Comparison of ENCODE assay signal across 8 cellular contexts in genomic region chr20:48904566-48905321, GRCh38. TPM values are rescaled to one million over a fixed set of nuclear protein-coding genes. Genes with fewer than 3 reads are reported as not detected.
DNase-seq lines count a peak whose midpoint lies in the region; ATAC-seq and TF ChIP-seq lines count a peak whose summit lies in the region.

No MANE protein-coding gene starts in this region.

- H3K4me2 ChIP-seq in smooth muscle cell = no peak overlapping the region

- no peaks in the 10 kb centered on the region for H3K79me2 ChIP-seq in smooth muscle cell (ENCODE audit: low read depth)

- peak overlapping the region; percentile 36 for H3K4me3 ChIP-seq in GM06990 (replicated peaks; ENCODE audit: low read depth, low read length)
- H3K4me3 ChIP-seq in astrocyte of the spinal cord (ENCODE audit: low read depth, low read length) = no peak overlapping the region
- no peak overlapping the region for H3K4me3 ChIP-seq in iPS DF 6.9 (ENCODE audit: low read length)
- no peak overlapping the region for H3K4me3 ChIP-seq in smooth muscle cell

- no peak for ATAC-seq in HG03342 (IDR thresholded peaks at IDR 0.05; ENCODE audit: unreplicated experiment)
- ATAC-seq in GM18870 (IDR thresholded peaks at IDR 0.05; ENCODE audit: unreplicated experiment) = no peak

- H3K4me1 ChIP-seq in iPS DF 6.9 (ENCODE audit: control insufficient read depth, insufficient read depth, low read length) (peaks cover 3% of the 10 kb centered on the region; the same call in 1 of the 2 replicates), smooth muscle cell (ENCODE audit: low read depth) (no peaks in the 10 kb centered on the region)

- no peak for DNase-seq in GM06990 (ENCODE audit: extremely low read depth, insufficient read length)
- DNase-seq in MV-4-11 (lab: John Stamatoyannopoulos, UW) = peak; percentile 70
- DNase-seq in T-helper 9 cell = peak; percentile 59
- DNase-seq in astrocyte of the spinal cord (ENCODE audit: low read depth, low spot score) = peak; percentile 72
- DNase-seq in iPS DF 6.9 (ENCODE audit: low read depth, low spot score) = peak; percentile 25
- peak; percentile 1 for DNase-seq in smooth muscle cell (lab: John Stamatoyannopoulos, UW; ENCODE audit: unreplicated experiment)

- H3K9ac ChIP-seq in smooth muscle cell (ENCODE audit: low read depth) = no peak overlapping the region

- H2AFZ ChIP-seq in smooth muscle cell (ENCODE audit: low read depth) = no peak overlapping the region

- H3K36me3 ChIP-seq in GM06990 (ENCODE audit: control insufficient read depth, insufficient read depth, low read length) = no peaks in the 10 kb centered on the region
- H3K36me3 ChIP-seq in iPS DF 6.9 (ENCODE audit: control insufficient read depth, insufficient read depth, low read length) = no peaks in the 10 kb centered on the region
- H3K36me3 ChIP-seq in smooth muscle cell (ENCODE audit: low read depth) = no peaks in the 10 kb centered on the region

- H3K27ac ChIP-seq in iPS DF 6.9 (ENCODE audit: low read length) (no peak overlapping the region), smooth muscle cell (ENCODE audit: low read depth) (no peak overlapping the region)

- H3K27me3 ChIP-seq in GM06990 (replicated peaks; ENCODE audit: control insufficient read depth, insufficient read depth, low read length) (no peaks in the 10 kb centered on the region), iPS DF 6.9 (ENCODE audit: control insufficient read depth, insufficient read depth, low read length) (no peaks in the 10 kb centered on the region), smooth muscle cell (ENCODE audit: low read depth) (no peaks in the 10 kb centered on the region)

- H3F3A ChIP-seq in smooth muscle cell (ENCODE audit: low read depth) = no peaks in the 10 kb centered on the region

- H4K20me1 ChIP-seq in smooth muscle cell (ENCODE audit: low read depth) = no peaks in the 10 kb centered on the region

- WGBS in iPS DF 6.9 (ENCODE audit: insufficient coverage, insufficient read length) = no CpG with 5 or more reads among the region's 11 CpGs
- 24% methylated on average over 11 of the region's 11 CpGs for WGBS in smooth muscle cell (ENCODE audit: low lambda C conversion rate)

- in situ Hi-C loops in astrocyte of the spinal cord (cut with HindIII; ENCODE audit: low sequenced_read_pairs) = no loop called here

- TF ChIP-seq CTCF in GM06990 (IDR thresholded peaks at IDR 0.05; ENCODE audit: insufficient read depth, low read length, poor library complexity, severe bottlenecking) (peak; percentile 76), astrocyte of the spinal cord (IDR thresholded peaks at IDR 0.05; ENCODE audit: low read depth, low read length) (peak; percentile 78), smooth muscle cell (IDR thresholded peaks at IDR 0.05; ENCODE audit: borderline replicate concordance, insufficient read depth, poor library complexity, severe bottlenecking) (peak; percentile 75)

- H3K9me3 ChIP-seq in iPS DF 6.9 (ENCODE audit: control insufficient read depth, insufficient read depth, low read length) = no peaks in the 10 kb centered on the region; the same call in 1 of the 2 replicates
- H3K9me3 ChIP-seq in smooth muscle cell (replicated peaks; ENCODE audit: low read depth) = no peaks in the 10 kb centered on the region

RNA-seq across cellular contexts. Expression of gene ARFGEF2, which starts 16.8 kb away (rescaled TPM):
- 29.6 and 34.6 TPM in 2 replicates for total RNA-seq in smooth muscle cell
- polyA plus RNA-seq in smooth muscle cell = 6.5 and 9.4 TPM in 2 replicates
